ENCODE assay signal across 17 cellular contexts in genomic region chr10:24256619-24257018, GRCh38. TPM values are rescaled to one million over a fixed set of nuclear protein-coding genes. Genes with fewer than 3 reads are reported as not detected.
DNase-seq lines count a peak whose midpoint lies in the region; ATAC-seq and TF ChIP-seq lines count a peak whose summit lies in the region.
"Had no signal": no experiment of that assay in that cellular context is flagged by ENCODE, and none has a peak within 500 bp of the region (broad histone marks: within the 10 kb centered on the region; RNA-seq: fewer than 3 reads in every experiment).

No MANE protein-coding gene starts in this region.

- H3K4me3 Mint-ChIP-seq in MCF 10A (ENCODE audit: unreplicated experiment), result peak overlapping the region; percentile 84
- H3K4me3 Mint-ChIP-seq: CD4-positive, alpha-beta memory T cell; naive thymus-derived CD8-positive, alpha-beta T cell; stimulated activated naive CD8-positive, alpha-beta T cell treated with anti-CD3 and anti-CD28 coated beads, Interleukin-15, Interleukin-2, amounts not matched to agents 100 ng/mL and 50 ng/mL, for 24 hours had no signal

- no peaks in the 10 kb centered on the region for H3K27me3 Mint-ChIP-seq in MCF 10A (ENCODE audit: insufficient read depth, unreplicated experiment)

- no peak for ATAC-seq in GM18519 (IDR thresholded peaks at IDR 0.05; ENCODE audit: low FRiP score, unreplicated experiment)
- ATAC-seq: naive thymus-derived CD8-positive, alpha-beta T cell had no signal

- H3K4me3 ChIP-seq in HUES48 (ENCODE audit: low read depth, low read length), result peak overlapping the region; percentile 45; the same call in 1 of the 2 replicates
- no peak overlapping the region for H3K4me3 ChIP-seq in right atrium auricular region
- peak overlapping the region; percentile 59 for H3K4me3 ChIP-seq in retinal pigment epithelial cell (ENCODE audit: low read length)
- no peak overlapping the region for H3K4me3 ChIP-seq in ovary
- H3K4me3 ChIP-seq: SJSA1 had no signal

- DNase-seq in MCF 10A (ENCODE audit: unreplicated experiment), result no peak
- DNase-seq in right atrium auricular region (ENCODE audit: low spot score), result no peak
- DNase-seq in retinal pigment epithelial cell (ENCODE audit: low read depth), result no peak
- no peak for DNase-seq in dedifferentiated amniotic fluid mesenchymal stem cell (ENCODE audit: extremely low spot score)
- no peak for DNase-seq in ovary
- no peak for DNase-seq in RWPE1 (ENCODE audit: low spot score)
- DNase-seq: amniotic stem cell; CD4-positive, alpha-beta memory T cell; naive thymus-derived CD8-positive, alpha-beta T cell; NCI-H2029; NCI-H524; T-helper 9 cell had no signal

- no peak for TF ChIP-seq EP300 in ovary (IDR thresholded peaks at IDR 0.05)

- POLR2A ChIA-PET in MCF 10A (lab: Yijun Ruan, JAX) (interaction anchor here (0.7 to 4.4 kb wide), 8 partner anchors 8 to 160 kb away, joined by 3 to 35 read pairs (median 5); partner anchors contain the start of gene KIAA1217), RWPE1 (lab: Yijun Ruan, JAX; ENCODE audit: low non-redundant PET) (no interaction called here)

- intact Hi-C loops in MCF 10A (cut with micrococcal nuclease) (loop anchor here (1.0 to 10.0 kb wide), 6 partner anchors 36 to 816 kb away; no protein-coding TSS in a partner anchor), ovary (cut with DNase I) (no loop called here)

- H3K4me1 ChIP-seq in HUES48 (ENCODE audit: control insufficient read depth, insufficient read depth, low read length) (peaks cover 40% of the 10 kb centered on the region), right atrium auricular region (peaks cover 0 to 60% of the 10 kb centered on the region in 2 donors), ovary (ENCODE audit: insufficient read depth) (peaks cover 2% of the 10 kb centered on the region)
- H3K4me1 ChIP-seq: SJSA1 had no signal

- no peak for TF ChIP-seq POLR2A in ovary (IDR thresholded peaks at IDR 0.05)

- H3K36me3 Mint-ChIP-seq in MCF 10A (ENCODE audit: insufficient read depth, unreplicated experiment), result peaks cover 6% of the 10 kb centered on the region
- H3K36me3 Mint-ChIP-seq: CD4-positive, alpha-beta memory T cell; naive thymus-derived CD8-positive, alpha-beta T cell had no signal

- H3K9me3 ChIP-seq in HUES48 (ENCODE audit: control insufficient read depth, insufficient read depth, low read length) (no peaks in the 10 kb centered on the region), right atrium auricular region (no peaks in the 10 kb centered on the region), ovary (no peaks in the 10 kb centered on the region)
- H3K9me3 ChIP-seq: SJSA1, vagina had no signal

- H3K27me3 ChIP-seq in HUES48 (ENCODE audit: control insufficient read depth, insufficient read depth, low read length) (no peaks in the 10 kb centered on the region), right atrium auricular region (no peaks in the 10 kb centered on the region), ovary (no peaks in the 10 kb centered on the region)
- H3K27me3 ChIP-seq: SJSA1, vagina had no signal

- TF ChIP-seq CTCF in MCF 10A (IDR thresholded peaks at IDR 0.05; ENCODE audit: unreplicated experiment) (no peak), right atrium auricular region (IDR thresholded peaks at IDR 0.05) (no peak), retinal pigment epithelial cell (conservative IDR thresholded peaks at IDR 0.05; ENCODE audit: low read depth, low read length) (no peak), ovary (IDR thresholded peaks at IDR 0.05) (no peak), RWPE1 (conservative IDR thresholded peaks at IDR 0.05; ENCODE audit: low read depth) (no peak)

- 7 to 21% (median 12%) methylated on average over 2 of the region's 2 CpGs for WGBS in ovary, 3 donors

- CTCF ChIA-PET in MCF 10A (lab: Yijun Ruan, JAX) (interaction anchor here (0.6 to 1.3 kb wide), 2 partner anchors 48 to 63 kb away, joined by 3 to 5 read pairs; no protein-coding TSS in a partner anchor), RWPE1 (lab: Yijun Ruan, JAX) (no interaction called here)

- H3K36me3 ChIP-seq in HUES48 (ENCODE audit: control insufficient read depth, insufficient read depth, low read length), result no peaks in the 10 kb centered on the region
- no peaks in the 10 kb centered on the region for H3K36me3 ChIP-seq in right atrium auricular region
- H3K36me3 ChIP-seq in ovary, result no peaks in the 10 kb centered on the region
- H3K36me3 ChIP-seq: SJSA1, vagina had no signal

- H3K27ac Mint-ChIP-seq in MCF 10A (ENCODE audit: low read depth, unreplicated experiment), result peak overlapping the region; percentile 97
- H3K27ac Mint-ChIP-seq: CD4-positive, alpha-beta memory T cell; naive thymus-derived CD8-positive, alpha-beta T cell; stimulated activated naive CD8-positive, alpha-beta T cell treated with anti-CD3 and anti-CD28 coated beads, Interleukin-15, Interleukin-2, amounts not matched to agents 100 ng/mL and 50 ng/mL, for 24 hours had no signal

- no peaks in the 10 kb centered on the region for H3K9me3 Mint-ChIP-seq in MCF 10A (ENCODE audit: unreplicated experiment)
- H3K9me3 Mint-ChIP-seq: stimulated activated naive CD8-positive, alpha-beta T cell treated with anti-CD3 and anti-CD28 coated beads, Interleukin-15, Interleukin-2, amounts not matched to agents 100 ng/mL and 50 ng/mL, for 24 hours had no signal

- peaks cover 42% of the 10 kb centered on the region for H3K4me1 Mint-ChIP-seq in MCF 10A (ENCODE audit: insufficient read depth, unreplicated experiment)
- H3K4me1 Mint-ChIP-seq: CD4-positive, alpha-beta memory T cell; naive thymus-derived CD8-positive, alpha-beta T cell had no signal

- H3K9ac ChIP-seq in HUES48 (ENCODE audit: low read depth, low read length), result 0 out of 2 replicates have a peak overlapping the region, but pooled peaks have one; percentile 15

- peak overlapping the region; percentile 90 for H3K27ac ChIP-seq in HUES48 (ENCODE audit: low read depth, low read length)
- peak overlapping the region; percentile 69 to 81 for H3K27ac ChIP-seq in right atrium auricular region
- peak overlapping the region in 1 of 2 donors; percentile 28 for H3K27ac ChIP-seq in ovary
- no peak overlapping the region for H3K27ac ChIP-seq in RWPE1
- H3K27ac ChIP-seq: SJSA1, vagina had no signal

- no TSS peak for BruUV-seq in MCF 10A (replicated peaks; lab: Mats Ljungman, UMichigan)

RNA-seq across cellular contexts. Expression of gene KIAA1217, which starts 47.7 kb away (rescaled TPM):
- total RNA-seq in MCF 10A (2022) (48.3 and 48.7 TPM in 2 replicates), right atrium auricular region (10 to 100 TPM; 24.0 to 33.3 TPM), ovary (10 to 100 TPM; 15.7 to 47.1 (median 23.0) TPM)
- polyA plus RNA-seq in ovary, result 10 to 100 TPM in 1 of 2 donors, 1 to 10 TPM in 1; 7.2 to 23.3 TPM
- total RNA-seq: naive thymus-derived CD8-positive, alpha-beta T cell had no signal
- polyA plus RNA-seq: naive thymus-derived CD8-positive, alpha-beta T cell had no signal

Comparison
In these comparisons a context has a peak if more than half of its experiments do, and no peak if none do; other contexts are left out.
1. H3K4me3 ChIP-seq: peak in HUES48 (single experiment) and retinal pigment epithelial cell (single experiment); none in right atrium auricular region (0 of 2) and ovary (single experiment).